In genomic region chr9:33742519-33742918, GRCh38 we compare ENCODE assay signal across 19 cellular contexts. TPM values are rescaled to one million over a fixed set of nuclear protein-coding genes. Genes with fewer than 3 reads are reported as not detected.
A peak's percentile ranks its signal among the peaks of the same experiment; 100 is the strongest.
DNase-seq lines count a peak whose midpoint lies in the region; ATAC-seq, FAIRE-seq and TF ChIP-seq lines count a peak whose summit lies in the region.
"Had no signal": no experiment of that assay in that cellular context is flagged by ENCODE, and none has a peak within 500 bp of the region (broad histone marks: within the 10 kb centered on the region; RNA-seq: fewer than 3 reads in every experiment).

No MANE protein-coding gene starts in this region.

- no peaks in the 10 kb centered on the region for H3K9me2 ChIP-seq in HCT116 (ENCODE audit: insufficient read depth)

- TF ChIP-seq CTCF in HCT116 (IDR thresholded peaks at IDR 0.05 in 2 of 3, conservative IDR thresholded peaks at IDR 0.05 in 1 of 3; ENCODE audit: borderline replicate concordance in 1 of 3, insufficient read depth in 1 of 3, low read depth in 2 of 3, low read length in 2 of 3) (peak; percentile 54 to 96 (median 65)), RWPE2 (IDR thresholded peaks at IDR 0.05; ENCODE audit: poor library complexity, severe bottlenecking) (peak; percentile 14), foreskin keratinocyte (conservative IDR thresholded peaks at IDR 0.05) (peak; percentile 42)

- peaks cover 4% of the 10 kb centered on the region for H3K4me1 Mint-ChIP-seq in activated T-helper 17 cell treated with anti-CD3 and anti-CD28 coated beads, Interleukin-2, amount 50 U/mL, for 72 hours
- H3K4me1 Mint-ChIP-seq: activated CD4-positive, alpha-beta T cell treated with anti-CD3 and anti-CD28 coated beads for 36 hours had no signal

- H3K4me1 ChIP-seq in HCT116 (ENCODE audit: control insufficient read depth in 1 of 2, insufficient read depth in 2 of 2, low read length in 2 of 2), result peaks cover 0 to 4% of the 10 kb centered on the region in 2 experiments; a peak in 1 of 4 replicates
- H3K4me1 ChIP-seq in RWPE2 (ENCODE audit: insufficient read depth, poor library complexity, severe bottlenecking), result no peaks in the 10 kb centered on the region
- no peaks in the 10 kb centered on the region for H3K4me1 ChIP-seq in foreskin keratinocyte

- DNase-seq in ELR (ENCODE audit: low read depth) (peak; percentile 56), HCT116 (ENCODE audit: low read depth, low spot score) (peak; percentile 71), RWPE2 (ENCODE audit: low spot score) (no peak), foreskin keratinocyte (no peak), H54 (ENCODE audit: insufficient read length, low spot score) (no peak)
- DNase-seq: activated CD4-positive, alpha-beta T cell treated with anti-CD3 and anti-CD28 coated beads for 36 hours; effector memory CD4-positive, alpha-beta T cell; NCI-H1092 treated with DMSO at 0.1 percent for 48 hours; stimulated activated CD4-positive, alpha-beta T cell treated with anti-CD3 and anti-CD28 coated beads, Interleukin-4, amount 100 ng/mL, for 4 hours had no signal

- H3K9me3 ChIP-seq in HCT116 (ENCODE audit: control insufficient read depth in 1 of 2, insufficient read depth in 1 of 2, low read depth in 1 of 2, low read length in 2 of 2), result no peaks in the 10 kb centered on the region
- no peaks in the 10 kb centered on the region for H3K9me3 ChIP-seq in RWPE2 (ENCODE audit: severe bottlenecking)

- peak; percentile 74 for TF ChIP-seq RAD21 in HCT116 (IDR thresholded peaks at IDR 0.05; ENCODE audit: low read depth)

- no peaks in the 10 kb centered on the region for H3K36me3 Mint-ChIP-seq in activated T-helper 17 cell treated with anti-CD3 and anti-CD28 coated beads, Interleukin-2, amount 50 U/mL, for 72 hours (ENCODE audit: low read depth)

- no peak overlapping the region for H3K27ac Mint-ChIP-seq in activated T-helper 17 cell treated with anti-CD3 and anti-CD28 coated beads, Interleukin-2, amount 50 U/mL, for 72 hours
- H3K27ac Mint-ChIP-seq: activated CD4-positive, alpha-beta T cell treated with anti-CD3 and anti-CD28 coated beads for 36 hours; activated naive CD8-positive, alpha-beta T cell; T-helper 1 cell treated with Interleukin-12 subunit alpha and Interleukin-12 subunit beta and Interleukin-4 antibody, amounts not matched to agents 30 μg/mL and 1 μg/mL, for 36 hours had no signal

- CTCF ChIA-PET in HCT116 (lab: Charles Lee), result no interaction called here

- H3K36me3 ChIP-seq in HCT116 (ENCODE audit: control insufficient read depth in 1 of 2, insufficient read depth in 2 of 2, low read length in 2 of 2) (no peaks in the 10 kb centered on the region), RWPE2 (ENCODE audit: low read depth) (no peaks in the 10 kb centered on the region)
- H3K36me3 ChIP-seq: cardiac muscle cell had no signal

- H3K27me3 Mint-ChIP-seq in activated T-helper 17 cell treated with anti-CD3 and anti-CD28 coated beads, Interleukin-2, amount 50 U/mL, for 72 hours, result peaks cover 18% of the 10 kb centered on the region

- H3K27ac ChIP-seq in HCT116 (ENCODE audit: low read depth, low read length) (no peak overlapping the region), RWPE2 (ENCODE audit: poor library complexity, severe bottlenecking) (no peak overlapping the region), foreskin keratinocyte (no peak overlapping the region)
- H3K27ac ChIP-seq: C4-2B, cardiac muscle cell had no signal

- no peaks in the 10 kb centered on the region for H3K9me3 Mint-ChIP-seq in activated T-helper 17 cell treated with anti-CD3 and anti-CD28 coated beads, Interleukin-2, amount 50 U/mL, for 72 hours

- no TSS peak for BruUV-seq in HCT116 (replicated peaks; lab: Mats Ljungman, UMichigan)

- no peaks in the 10 kb centered on the region for H3K79me2 ChIP-seq in HCT116 (ENCODE audit: insufficient read depth, low read length)

- H4K20me1 ChIP-seq in HCT116 (ENCODE audit: insufficient read depth), result no peaks in the 10 kb centered on the region

- H2AFZ ChIP-seq in HCT116 (ENCODE audit: low read depth, low read length, poor library complexity, severe bottlenecking), result no peak overlapping the region

- no peak for FAIRE-seq in H54 (lab: Jason Lieb, UNC)
- FAIRE-seq: RCC 7860 had no signal

- no peak overlapping the region for H3K4me3 Mint-ChIP-seq in activated T-helper 17 cell treated with anti-CD3 and anti-CD28 coated beads, Interleukin-2, amount 50 U/mL, for 72 hours
- H3K4me3 Mint-ChIP-seq: activated CD4-positive, alpha-beta T cell treated with anti-CD3 and anti-CD28 coated beads for 36 hours; activated naive CD8-positive, alpha-beta T cell; T-helper 1 cell treated with Interleukin-12 subunit alpha and Interleukin-12 subunit beta and Interleukin-4 antibody, amounts not matched to agents 30 μg/mL and 1 μg/mL, for 36 hours had no signal

- no peak overlapping the region for H3K9ac ChIP-seq in HCT116 (ENCODE audit: low read length)

- intact Hi-C loops in HCT116 (cut with micrococcal nuclease), result loop anchor here (2.0 kb wide), 1 partner anchor 280 kb away; no protein-coding TSS in a partner anchor

- RAD21 ChIA-PET in HCT116 (lab: Charles Lee; ENCODE audit: low non-redundant PET in 1 of 2, low total read pairs in 2 of 2, uncharacterized antibody in 2 of 2, unreplicated experiment in 2 of 2), result no interaction called here

- H3K27me3 ChIP-seq in HCT116 (ENCODE audit: insufficient read depth, low read length) (no peaks in the 10 kb centered on the region), RWPE2 (ENCODE audit: insufficient read depth, poor library complexity, severe bottlenecking) (no peaks in the 10 kb centered on the region), foreskin keratinocyte (no peaks in the 10 kb centered on the region)
- H3K27me3 ChIP-seq: cardiac muscle cell had no signal

- H3K4me3 ChIP-seq in HCT116 (replicated peaks in 1 of 2; ENCODE audit: low read depth in 1 of 2, low read length in 2 of 2) (no peak overlapping the region), RWPE2 (ENCODE audit: severe bottlenecking) (no peak overlapping the region)
- H3K4me3 ChIP-seq: cardiac muscle cell had no signal

- ATAC-seq in HCT116 (peak; percentile 82), RWPE2 (ENCODE audit: low read depth) (no peak), foreskin keratinocyte (no peak), GM21367 (IDR thresholded peaks at IDR 0.05; ENCODE audit: unreplicated experiment) (no peak), HG03432 (IDR thresholded peaks at IDR 0.05; ENCODE audit: unreplicated experiment) (no peak)
- ATAC-seq in activated T-helper 17 cell treated with anti-CD3 and anti-CD28 coated beads, Interleukin-2, amount 50 U/mL, for 72 hours (replicated peaks), result no peak
- ATAC-seq: activated CD4-positive, alpha-beta T cell treated with anti-CD3 and anti-CD28 coated beads for 36 hours had no signal

- H3K4me2 ChIP-seq in HCT116 (ENCODE audit: low read length), result no peak overlapping the region

- no peak for TF ChIP-seq POLR2A in HCT116 (IDR thresholded peaks at IDR 0.05; ENCODE audit: borderline replicate concordance, extremely low read depth, insufficient read depth, insufficient read length)
- TF ChIP-seq POLR2A in H54 (IDR thresholded peaks at IDR 0.05; ENCODE audit: low read depth, low read length), result no peak

- POLR2A ChIA-PET in HCT116 (lab: Charles Lee), result no interaction called here

TF ChIP-seq in HCT116, 20 proteins besides CTCF, POLR2A, EP300 and RAD21:
- TF ChIP-seq SP1 (IDR thresholded peaks at IDR 0.05; ENCODE audit: low read depth), result 0 out of 2 replicates have a peak, but pooled peaks have one; percentile 12
- TF ChIP-seq CBX3 (IDR thresholded peaks at IDR 0.05; ENCODE audit: low read depth), result peak; percentile 75; the same call in 1 of the 2 replicates
- TF ChIP-seq YY1 (IDR thresholded peaks at IDR 0.05; ENCODE audit: extremely low read depth, insufficient replicate concordance, low read depth, low read length), result no peak
- no peak for TF ChIP-seq ATF3 (IDR thresholded peaks at IDR 0.05)
- no peak for TF ChIP-seq REST (IDR thresholded peaks at IDR 0.05; ENCODE audit: low read depth)
- TF ChIP-seq FOSL1 (IDR thresholded peaks at IDR 0.05; ENCODE audit: low read depth), result no peak
- TF ChIP-seq CEBPB (IDR thresholded peaks at IDR 0.05; ENCODE audit: low read depth), result no peak
- TF ChIP-seq ZNF274 (IDR thresholded peaks at IDR 0.05; ENCODE audit: low read depth, low read length), result no peak
- TF ChIP-seq EZH2 (IDR thresholded peaks at IDR 0.05), result no peak
- TF ChIP-seq TCF7L2 (IDR thresholded peaks at IDR 0.05; ENCODE audit: borderline replicate concordance, extremely low read depth, insufficient read depth, insufficient read length), result no peak
- TF ChIP-seq ZFX (IDR thresholded peaks at IDR 0.05), result no peak
TF ChIP-seq in HCT116: peak in this region for 2.

RNA-seq across cellular contexts. Expression of gene PRSS3, which starts 52.8 kb away (rescaled TPM):
- 66.3 TPM for total RNA-seq in HCT116 (2021; ENCODE audit: unreplicated experiment)
- polyA plus RNA-seq in HCT116 (2012), result 138 and 146 TPM in 2 replicates
- 89.9 and 199 TPM in 2 replicates for total RNA-seq in foreskin keratinocyte
- 127 and 247 TPM in 2 replicates for polyA plus RNA-seq in foreskin keratinocyte
- total RNA-seq in activated T-helper 17 cell treated with anti-CD3 and anti-CD28 coated beads, Interleukin-2, amount 50 U/mL, for 72 hours, result not detected
- total RNA-seq: activated CD4-positive, alpha-beta T cell treated with anti-CD3 and anti-CD28 coated beads for 36 hours; cardiac muscle cell; G401; mesenteric fat pad had no signal

Comparison
In these comparisons a context has a peak if more than half of its experiments do, and no peak if none do; other contexts are left out.
1. DNase-seq: peak in ELR (single experiment) and HCT116 (single experiment); none in RWPE2 (single experiment), foreskin keratinocyte (0 of 2) and H54 (single experiment).
2. CTCF ChIP-seq: peak in every context shown above with its lines; median percentile 65 in HCT116; 42 in foreskin keratinocyte; 14 in RWPE2.
3. RNA of gene PRSS3, which starts 52.8 kb away (total RNA-seq): 89.9 to 199 TPM in foreskin keratinocyte and 66.3 TPM in HCT116 (single experiment); not detected in activated T-helper 17 cell treated with anti-CD3 and anti-CD28 coated beads, Interleukin-2, amount 50 U/mL, for 72 hours; every median in the first group is over 10 times any median in the second.